Comparison of ENCODE assay signal across 19 cellular contexts in genomic region chr1:226425004-226425378, GRCh38. TPM values are rescaled to one million over a fixed set of nuclear protein-coding genes. Genes with fewer than 3 reads are reported as not detected.
DNase-seq lines count a peak whose midpoint lies in the region; ATAC-seq and TF ChIP-seq lines count a peak whose summit lies in the region.
"Had no signal": no experiment of that assay in that cellular context is flagged by ENCODE, and none has a peak within 500 bp of the region (broad histone marks: within the 10 kb centered on the region; RNA-seq: fewer than 3 reads in every experiment).

No MANE protein-coding gene starts in this region.

- H3K9ac ChIP-seq in PC-3 (ENCODE audit: low read length): no peak overlapping the region

- BruUV-seq in PC-3 (replicated peaks; lab: Mats Ljungman, UMichigan): no TSS peak

- H3K27ac Mint-ChIP-seq in activated CD4-positive, alpha-beta T cell treated with anti-CD3 and anti-CD28 coated beads for 36 hours: no peak overlapping the region
- no peak overlapping the region for H3K27ac Mint-ChIP-seq in GM23338
- no peak overlapping the region for H3K27ac Mint-ChIP-seq in naive thymus-derived CD4-positive, alpha-beta T cell
- H3K27ac Mint-ChIP-seq: activated T-helper 2 cell treated with anti-CD3 and anti-CD28 coated beads, Interferon-gamma antibody, Interleukin-2, Interleukin-4, amounts not matched to agents 10 μg/mL and 5 μg/mL and 100 μg/mL, durations not matched to agents 14 hours and 24 hours and 36 hours; WTC11 had no signal

- H3K4me3 ChIP-seq in GM23338 (no peak overlapping the region), suprapubic skin (no peak overlapping the region), PC-3 (ENCODE audit: low read length) (no peak overlapping the region)
- H3K4me3 ChIP-seq in naive thymus-derived CD4-positive, alpha-beta T cell (ENCODE audit: low read length): peak overlapping the region; percentile 33
- H3K4me3 ChIP-seq: coronary artery, prostate gland, upper lobe of right lung had no signal

- H3K9me3 Mint-ChIP-seq in activated CD4-positive, alpha-beta T cell treated with anti-CD3 and anti-CD28 coated beads for 36 hours (ENCODE audit: low read depth): no peaks in the 10 kb centered on the region
- no peaks in the 10 kb centered on the region for H3K9me3 Mint-ChIP-seq in GM23338
- no peaks in the 10 kb centered on the region for H3K9me3 Mint-ChIP-seq in naive thymus-derived CD4-positive, alpha-beta T cell
- H3K9me3 Mint-ChIP-seq: activated T-helper 2 cell treated with anti-CD3 and anti-CD28 coated beads, Interferon-gamma antibody, Interleukin-2, Interleukin-4, amounts not matched to agents 10 μg/mL and 5 μg/mL and 100 μg/mL, durations not matched to agents 14 hours and 24 hours and 36 hours; neural crest cell; T-helper 1 cell treated with Interleukin-12 subunit alpha and Interleukin-12 subunit beta and Interleukin-4 antibody, amounts not matched to agents 30 μg/mL and 1 μg/mL, for 36 hours; WTC11 had no signal

- CTCF ChIA-PET in activated CD4-positive, alpha-beta T cell treated with anti-CD3 and anti-CD28 coated beads for 36 hours (lab: Charles Lee): interaction anchor here (1.0 to 1.9 kb wide), 6 partner anchors 18 to 122 kb away, joined by 3 to 18 read pairs (median 6); partner anchors contain the start of gene PARP1
- CTCF ChIA-PET in naive thymus-derived CD4-positive, alpha-beta T cell (lab: Charles Lee): interaction anchor here (0.6 to 3.8 kb wide), 20 partner anchors 11 to 1210 kb away, joined by 3 to 31 read pairs (median 5); partner anchors contain the start of gene PARP1
- CTCF ChIA-PET in PC-3 (lab: Charles Lee): interaction anchor here (0.6 to 1.2 kb wide), 6 partner anchors 11 to 184 kb away, joined by 3 to 22 read pairs (median 4); no protein-coding TSS in a partner anchor

- H3K79me2 ChIP-seq in GM23338 (replicated peaks; ENCODE audit: insufficient read depth) (no peaks in the 10 kb centered on the region), PC-3 (ENCODE audit: low read length) (no peaks in the 10 kb centered on the region)

- H3K4me1 Mint-ChIP-seq in activated CD4-positive, alpha-beta T cell treated with anti-CD3 and anti-CD28 coated beads for 36 hours: peaks cover 22% of the 10 kb centered on the region
- H3K4me1 Mint-ChIP-seq in GM23338: peaks cover 5% of the 10 kb centered on the region
- peaks cover 15 to 37% (median 21%) of the 10 kb centered on the region in 7 donors for H3K4me1 Mint-ChIP-seq in naive thymus-derived CD4-positive, alpha-beta T cell

- H3K4me1 ChIP-seq in GM23338 (ENCODE audit: insufficient read depth): no peaks in the 10 kb centered on the region
- H3K4me1 ChIP-seq in naive thymus-derived CD4-positive, alpha-beta T cell (ENCODE audit: control insufficient read depth in 2 of 2, insufficient read depth in 2 of 2, low read length in 2 of 2): peaks cover 11% of the 10 kb centered on the region in 2 donors
- H3K4me1 ChIP-seq in suprapubic skin: peaks cover 4% of the 10 kb centered on the region
- peaks cover 5% of the 10 kb centered on the region; the same call in 1 of the 2 replicates for H3K4me1 ChIP-seq in PC-3 (ENCODE audit: insufficient read depth, low read length)
- H3K4me1 ChIP-seq: BE2C, foreskin keratinocyte, prostate gland, stomach, upper lobe of right lung had no signal

- no peak overlapping the region for H3K27ac ChIP-seq in GM23338 (ENCODE audit: low read depth)
- no peak overlapping the region for H3K27ac ChIP-seq in naive thymus-derived CD4-positive, alpha-beta T cell (ENCODE audit: low read depth, low read length)
- no peak overlapping the region for H3K27ac ChIP-seq in suprapubic skin
- no peak overlapping the region for H3K27ac ChIP-seq in PC-3 (ENCODE audit: low read length)
- H3K27ac ChIP-seq: brain microvascular endothelial cell, coronary artery, foreskin keratinocyte, prostate gland, stomach, upper lobe of right lung had no signal

- TF ChIP-seq CTCF in GM23338 (conservative IDR thresholded peaks at IDR 0.05; ENCODE audit: low read depth in 2 of 2): no peak
- no peak for TF ChIP-seq CTCF in suprapubic skin (IDR thresholded peaks at IDR 0.05)
- TF ChIP-seq CTCF in PC-3 (conservative IDR thresholded peaks at IDR 0.05; ENCODE audit: low read depth, low read length): no peak

- no peaks in the 10 kb centered on the region for H4K20me1 ChIP-seq in GM23338 (replicated peaks; ENCODE audit: insufficient read depth)
- no peaks in the 10 kb centered on the region for H4K20me1 ChIP-seq in PC-3 (ENCODE audit: low read length)

- H3K36me3 Mint-ChIP-seq in activated CD4-positive, alpha-beta T cell treated with anti-CD3 and anti-CD28 coated beads for 36 hours (ENCODE audit: low read depth): no peaks in the 10 kb centered on the region
- no peaks in the 10 kb centered on the region for H3K36me3 Mint-ChIP-seq in GM23338 (ENCODE audit: low read depth)
- peaks cover 0 to 3% (median 0%) of the 10 kb centered on the region in 5 donors for H3K36me3 Mint-ChIP-seq in naive thymus-derived CD4-positive, alpha-beta T cell
- H3K36me3 Mint-ChIP-seq: WTC11 had no signal

- intact Hi-C loops in activated CD4-positive, alpha-beta T cell treated with anti-CD3 and anti-CD28 coated beads for 36 hours (cut with DNase I, micrococcal nuclease): loop anchor here (1.0 to 5.0 kb wide), 4 partner anchors 17 to 182 kb away; partner anchors contain the start of genes PARP1 (in 1 of the 2) and STUM (in 1 of the 2)
- intact Hi-C loops in naive thymus-derived CD4-positive, alpha-beta T cell (cut with micrococcal nuclease): loop anchor here (1.0 to 2.0 kb wide), 4 partner anchors 17 to 403 kb away; partner anchors contain the start of gene PARP1 (in 1 of the 2)
- intact Hi-C loops in PC-3 (cut with micrococcal nuclease): no loop called here

- no peak for TF ChIP-seq EP300 in suprapubic skin (IDR thresholded peaks at IDR 0.05)

- H3K36me3 ChIP-seq in GM23338 (ENCODE audit: insufficient read depth) (no peaks in the 10 kb centered on the region), suprapubic skin (no peaks in the 10 kb centered on the region), PC-3 (ENCODE audit: low read depth, low read length) (no peaks in the 10 kb centered on the region)
- no peaks in the 10 kb centered on the region for H3K36me3 ChIP-seq in naive thymus-derived CD4-positive, alpha-beta T cell (ENCODE audit: control insufficient read depth in 2 of 3, insufficient read depth in 3 of 3, low read length in 3 of 3)
- H3K36me3 ChIP-seq: BE2C, brain microvascular endothelial cell, prostate gland, stomach, upper lobe of right lung had no signal

- H2AFZ ChIP-seq in GM23338 (peak overlapping the region; percentile 97), PC-3 (ENCODE audit: low read length) (no peak overlapping the region)

- POLR2A ChIA-PET in activated CD4-positive, alpha-beta T cell treated with anti-CD3 and anti-CD28 coated beads for 36 hours (lab: Charles Lee): interaction anchor here (0.6 to 1.8 kb wide), 4 partner anchors 17 to 79 kb away, joined by 3 to 7 read pairs (median 5); partner anchors contain the start of gene PARP1
- POLR2A ChIA-PET in naive thymus-derived CD4-positive, alpha-beta T cell (lab: Charles Lee): interaction anchor here (0.6 to 4.8 kb wide), 11 partner anchors 9 to 996 kb away, joined by 3 to 29 read pairs (median 5); partner anchors contain the start of genes ITPKB and PARP1
- POLR2A ChIA-PET in PC-3 (lab: Charles Lee; ENCODE audit: unreplicated experiment): no interaction called here

- H3K27me3 Mint-ChIP-seq in activated CD4-positive, alpha-beta T cell treated with anti-CD3 and anti-CD28 coated beads for 36 hours: no peaks in the 10 kb centered on the region
- H3K27me3 Mint-ChIP-seq in GM23338 (ENCODE audit: insufficient read depth, low read depth, poor library complexity): peaks cover 1% of the 10 kb centered on the region
- peaks cover 0 to 3% (median 0%) of the 10 kb centered on the region in 5 donors for H3K27me3 Mint-ChIP-seq in naive thymus-derived CD4-positive, alpha-beta T cell

- no peak for TF ChIP-seq POLR2A in suprapubic skin (IDR thresholded peaks at IDR 0.05)

- 44% methylated on average over 2 of the region's 2 CpGs for WGBS in suprapubic skin

- peak; percentile 35 for ATAC-seq in activated CD4-positive, alpha-beta T cell treated with anti-CD3 and anti-CD28 coated beads for 36 hours
- ATAC-seq in GM23338 (no peak), PC-3 (no peak)
- peak; percentile 48 for ATAC-seq in naive thymus-derived CD4-positive, alpha-beta T cell

- no peak overlapping the region for H3K4me3 Mint-ChIP-seq in activated CD4-positive, alpha-beta T cell treated with anti-CD3 and anti-CD28 coated beads for 36 hours
- H3K4me3 Mint-ChIP-seq in GM23338: no peak overlapping the region
- no peak overlapping the region for H3K4me3 Mint-ChIP-seq in naive thymus-derived CD4-positive, alpha-beta T cell
- H3K4me3 Mint-ChIP-seq: neural crest cell, WTC11 had no signal

- no peaks in the 10 kb centered on the region for H3F3A ChIP-seq in GM23338 (replicated peaks; ENCODE audit: low read depth)
- no peaks in the 10 kb centered on the region for H3F3A ChIP-seq in PC-3 (ENCODE audit: low read length, unreplicated experiment)

- no peak overlapping the region for H3K4me2 ChIP-seq in GM23338
- H3K4me2 ChIP-seq in PC-3 (ENCODE audit: low read length): no peak overlapping the region

- no peaks in the 10 kb centered on the region for H3K27me3 ChIP-seq in GM23338 (ENCODE audit: insufficient read depth)
- H3K27me3 ChIP-seq in naive thymus-derived CD4-positive, alpha-beta T cell (ENCODE audit: control insufficient read depth in 2 of 2, insufficient read depth in 2 of 2, low read length in 2 of 2): no peaks in the 10 kb centered on the region
- H3K27me3 ChIP-seq in suprapubic skin: peaks cover 3% of the 10 kb centered on the region
- H3K27me3 ChIP-seq in PC-3 (ENCODE audit: low read length): no peaks in the 10 kb centered on the region
- H3K27me3 ChIP-seq: BE2C, brain microvascular endothelial cell, foreskin keratinocyte, upper lobe of right lung had no signal

- DNase-seq in activated CD4-positive, alpha-beta T cell treated with anti-CD3 and anti-CD28 coated beads for 36 hours: no peak
- no peak for DNase-seq in activated CD4-positive, alpha-beta T cell treated with anti-CD3 and anti-CD28 coated beads for 48 hours
- DNase-seq in GM23338 (ENCODE audit: low spot score) (no peak), RPMI8226 (peak; percentile 47), GOT3 (lab: John Stamatoyannopoulos, UW) (no peak), suprapubic skin (ENCODE audit: low spot score in 2 of 2) (no peak), PC-3 (no peak)
- peak in 3 of 9 donors; percentile 27 to 31 (median 29) for DNase-seq in naive thymus-derived CD4-positive, alpha-beta T cell
- DNase-seq: BE2C, brain microvascular endothelial cell, stomach, upper lobe of right lung had no signal

- H3K9me3 ChIP-seq in naive thymus-derived CD4-positive, alpha-beta T cell (ENCODE audit: control insufficient read depth in 2 of 3, low read length in 3 of 3): no peaks in the 10 kb centered on the region
- no peaks in the 10 kb centered on the region for H3K9me3 ChIP-seq in suprapubic skin
- H3K9me3 ChIP-seq in PC-3 (ENCODE audit: low read length): no peaks in the 10 kb centered on the region
- H3K9me3 ChIP-seq: BE2C, prostate gland, stomach, upper lobe of right lung had no signal

- no peaks in the 10 kb centered on the region for H3K9me2 ChIP-seq in GM23338 (ENCODE audit: insufficient read depth)
- no peaks in the 10 kb centered on the region for H3K9me2 ChIP-seq in PC-3 (replicated peaks; ENCODE audit: low read length)

RNA-seq across cellular contexts. Expression of gene PARP1, which starts 17.1 kb away (rescaled TPM):
- 100 to 1,000 TPM; 237 to 242 TPM for total RNA-seq in activated CD4-positive, alpha-beta T cell treated with anti-CD3 and anti-CD28 coated beads for 36 hours
- 603 and 877 TPM in 2 replicates for total RNA-seq in GM23338 (2014; rRNA removed; shearing (Covaris generic))
- 1,061 and 1,082 TPM in 2 replicates for polyA plus RNA-seq in GM23338 (2016; fragmentation: Nextera tagmentation; extraction: Ambion mirVana)
- 100 to 1,000 TPM in 2 of 5 experiments, 10 to 100 TPM in 3; 63.6 to 165 (median 89.3) TPM for total RNA-seq in naive thymus-derived CD4-positive, alpha-beta T cell
- polyA plus RNA-seq in naive thymus-derived CD4-positive, alpha-beta T cell: 10 to 100 TPM; 85.6 to 95.1 TPM
- total RNA-seq in suprapubic skin: 10 to 100 TPM; 55.7 to 70.0 (median 60.6) TPM
- 536 and 538 TPM in 2 replicates for total RNA-seq in PC-3 (2014; rRNA removed)

Comparison
In these comparisons a context has a peak if more than half of its experiments do, and no peak if none do; other contexts are left out.
1. ATAC-seq: peak in activated CD4-positive, alpha-beta T cell treated with anti-CD3 and anti-CD28 coated beads for 36 hours (single experiment) and naive thymus-derived CD4-positive, alpha-beta T cell (single experiment); none in GM23338 (single experiment) and PC-3 (single experiment).